Comparison of ENCODE assay signal across 7 cellular contexts in genomic region chr22:38398609-38399401, GRCh38. TPM values are rescaled to one million over a fixed set of nuclear protein-coding genes. Genes with fewer than 3 reads are reported as not detected.
DNase-seq lines count a peak whose midpoint lies in the region; ATAC-seq and TF ChIP-seq lines count a peak whose summit lies in the region.

No MANE protein-coding gene starts in this region.

- no peaks in the 10 kb centered on the region for H3K36me3 Mint-ChIP-seq in activated CD4-positive, alpha-beta memory T cell treated with anti-CD3 and anti-CD28 coated beads, Interleukin-2, amount 10 ng/mL, durations not matched to agents 7 days and 5 days (ENCODE audit: low read depth)

- peak; percentile 58 for TF ChIP-seq POLR2A in GM18505 (IDR thresholded peaks at IDR 0.05; ENCODE audit: borderline replicate concordance, extremely low read depth, insufficient read depth, insufficient read length)

- DNase-seq in NCI-H69 (lab: John Stamatoyannopoulos, UW) (peak; percentile 98), medulla oblongata (ENCODE audit: extremely low spot score) (peak; percentile 78)
- peak; percentile 84 for DNase-seq in activated CD4-positive, alpha-beta memory T cell treated with anti-CD3 and anti-CD28 coated beads, Interleukin-2, amount 10 ng/mL, durations not matched to agents 7 days and 5 days
- peak; percentile 81 for DNase-seq in effector CD4-positive, alpha-beta T cell
- peak; percentile 73 to 80 (median 74) for DNase-seq in stimulated activated CD4-positive, alpha-beta T cell treated with anti-CD3 and anti-CD28 coated beads, TNF-alpha, amount 100 ng/mL, for 4 hours (ENCODE audit: low read depth in 3 of 3)

- H3K27ac Mint-ChIP-seq in activated CD4-positive, alpha-beta memory T cell treated with anti-CD3 and anti-CD28 coated beads, Interleukin-2, amount 10 ng/mL, durations not matched to agents 7 days and 5 days = peak overlapping the region; percentile 73

- peaks cover 40% of the 10 kb centered on the region for H3K4me1 Mint-ChIP-seq in activated CD4-positive, alpha-beta memory T cell treated with anti-CD3 and anti-CD28 coated beads, Interleukin-2, amount 10 ng/mL, durations not matched to agents 7 days and 5 days

- peak overlapping the region; percentile 76 for H3K4me3 Mint-ChIP-seq in activated CD4-positive, alpha-beta memory T cell treated with anti-CD3 and anti-CD28 coated beads, Interleukin-2, amount 10 ng/mL, durations not matched to agents 7 days and 5 days

- ATAC-seq in GM18505 (IDR thresholded peaks at IDR 0.05; ENCODE audit: unreplicated experiment) (peak; percentile 45), HG03039 (IDR thresholded peaks at IDR 0.05; ENCODE audit: unreplicated experiment) (peak; percentile 48)

- no peaks in the 10 kb centered on the region for H3K9me3 Mint-ChIP-seq in activated CD4-positive, alpha-beta memory T cell treated with anti-CD3 and anti-CD28 coated beads, Interleukin-2, amount 10 ng/mL, durations not matched to agents 7 days and 5 days

- H3K27me3 Mint-ChIP-seq in activated CD4-positive, alpha-beta memory T cell treated with anti-CD3 and anti-CD28 coated beads, Interleukin-2, amount 10 ng/mL, durations not matched to agents 7 days and 5 days = peaks cover 24% of the 10 kb centered on the region

- POLR2A ChIA-PET in activated CD4-positive, alpha-beta memory T cell treated with anti-CD3 and anti-CD28 coated beads, Interleukin-2, amount 10 ng/mL, durations not matched to agents 7 days and 5 days (lab: Charles Lee) = interaction anchor here (1.1 to 1.9 kb wide), 6 partner anchors 15 to 198 kb away, joined by 3 to 7 read pairs (median 4); partner anchors contain the start of genes DMC1 and MAFF

- CTCF ChIA-PET in activated CD4-positive, alpha-beta memory T cell treated with anti-CD3 and anti-CD28 coated beads, Interleukin-2, amount 10 ng/mL, durations not matched to agents 7 days and 5 days (lab: Charles Lee) = interaction anchor here (1.3 kb wide), 1 partner anchor 347 kb away, joined by 3 read pairs; no protein-coding TSS in a partner anchor

RNA-seq across cellular contexts. Expression of gene KCNJ4, which starts 56.2 kb away (rescaled TPM):
- total RNA-seq in activated CD4-positive, alpha-beta memory T cell treated with anti-CD3 and anti-CD28 coated beads, Interleukin-2, amount 10 ng/mL, durations not matched to agents 7 days and 5 days = not detected

Comparison
In these comparisons a context has a peak if more than half of its experiments do, and no peak if none do; other contexts are left out.
1. Peak in every context shown above with its lines: DNase-seq and ATAC-seq.